20 cellular contexts compared by ENCODE assay signal in genomic region chr5:139076117-139076516, GRCh38.
DNase-seq lines count a peak whose midpoint lies in the region; ATAC-seq, FAIRE-seq and TF ChIP-seq lines count a peak whose summit lies in the region.
"Had no signal": no experiment of that assay in that cellular context is flagged by ENCODE, and none has a peak within 500 bp of the region (broad histone marks: within the 10 kb centered on the region; RNA-seq: fewer than 3 reads in every experiment).

No MANE protein-coding gene starts in this region.

- H3K4me2 ChIP-seq in HepG2 (ENCODE audit: low read depth, low read length) (no peak overlapping the region), SK-N-SH (no peak overlapping the region)
- H3K4me2 ChIP-seq: PC-9 had no signal

- no peaks in the 10 kb centered on the region for H3K27me3 ChIP-seq in liver (ENCODE audit: control insufficient read depth in 4 of 4, insufficient read depth in 4 of 4, low read length in 3 of 4)
- no peaks in the 10 kb centered on the region for H3K27me3 ChIP-seq in HepG2 (ENCODE audit: control insufficient read depth in 1 of 2, insufficient read depth in 2 of 2, low read length in 2 of 2)
- H3K27me3 ChIP-seq in right lobe of liver = no peaks in the 10 kb centered on the region
- H3K27me3 ChIP-seq in tibial nerve = no peaks in the 10 kb centered on the region
- no peaks in the 10 kb centered on the region for H3K27me3 ChIP-seq in SK-N-SH (ENCODE audit: insufficient read depth)
- H3K27me3 ChIP-seq: MG63, SJSA1 had no signal

- no peak overlapping the region for H3K4me3 Mint-ChIP-seq in activated CD4-positive, alpha-beta memory T cell treated with anti-CD3 and anti-CD28 coated beads for 36 hours
- H3K4me3 Mint-ChIP-seq: CD4-positive, CD25-positive, alpha-beta regulatory T cell had no signal

- H3K79me2 ChIP-seq in HepG2 (ENCODE audit: insufficient read depth, low read length) (no peaks in the 10 kb centered on the region), SK-N-SH (ENCODE audit: insufficient read depth) (no peaks in the 10 kb centered on the region; the same call in 1 of the 2 replicates)

- peaks cover 0 to 13% (median 10%) of the 10 kb centered on the region in 4 donors for H3K4me1 ChIP-seq in liver (ENCODE audit: control insufficient read depth in 4 of 4, insufficient read depth in 4 of 4, low read length in 3 of 4)
- peaks cover 51% of the 10 kb centered on the region for H3K4me1 ChIP-seq in HepG2 (ENCODE audit: insufficient read depth, low read length)
- H3K4me1 ChIP-seq in right lobe of liver = peaks cover 0 to 32% (median 5%) of the 10 kb centered on the region in 4 donors
- H3K4me1 ChIP-seq in tibial nerve = peaks cover 0 to 60% (median 22%) of the 10 kb centered on the region in 4 donors
- H3K4me1 ChIP-seq in SK-N-SH (ENCODE audit: control insufficient read depth in 1 of 2, insufficient read depth in 2 of 2, low read depth in 1 of 2, low read length in 1 of 2) = no peaks in the 10 kb centered on the region
- H3K4me1 ChIP-seq: SJSA1 had no signal

- H3K27ac ChIP-seq in liver (ENCODE audit: low read depth in 1 of 2, low read length in 2 of 2) (peak overlapping the region; percentile 68 to 85), HepG2 (ENCODE audit: extremely low read length, insufficient read depth, low read length) (no peak overlapping the region), right lobe of liver (peak overlapping the region in 2 of 3 donors; percentile 43 to 62), tibial nerve (peak overlapping the region in 3 of 4 donors; percentile 5 to 83 (median 81)), SK-N-SH (ENCODE audit: low read depth in 2 of 2, low read length in 1 of 2) (no peak overlapping the region)
- H3K27ac ChIP-seq: PC-9, SJSA1 had no signal

- no peaks in the 10 kb centered on the region for H4K20me1 ChIP-seq in HepG2 (ENCODE audit: insufficient read depth, low read length)
- no peaks in the 10 kb centered on the region for H4K20me1 ChIP-seq in SK-N-SH (ENCODE audit: insufficient read depth)

- FAIRE-seq in HepG2 (lab: Jason Lieb, UNC) = no peak
- FAIRE-seq: GM19239 had no signal

- TF ChIP-seq RAD21 in liver (IDR thresholded peaks at IDR 0.05) (no peak), HepG2 (CRISPR knock-in tag; IDR thresholded peaks at IDR 0.05) (no peak), SK-N-SH (IDR thresholded peaks at IDR 0.05; ENCODE audit: low read length) (no peak)

- no peaks in the 10 kb centered on the region for H3K27me3 Mint-ChIP-seq in activated CD4-positive, alpha-beta memory T cell treated with anti-CD3 and anti-CD28 coated beads for 36 hours
- H3K27me3 Mint-ChIP-seq: CD4-positive, CD25-positive, alpha-beta regulatory T cell had no signal

- BruUV-seq in HepG2 (replicated peaks; lab: Mats Ljungman, UMichigan) = no TSS peak

- CTCF ChIA-PET in HepG2 (lab: Yijun Ruan, JAX; ENCODE audit: low intra/inter-chr PET ratio, low total read pairs) = no interaction called here
- CTCF ChIA-PET in SK-N-SH (lab: Yijun Ruan, JAX) = no interaction called here
- CTCF ChIA-PET in activated CD4-positive, alpha-beta memory T cell treated with anti-CD3 and anti-CD28 coated beads for 36 hours (lab: Charles Lee) = no interaction called here

- no peaks in the 10 kb centered on the region for H3K9me3 Mint-ChIP-seq in activated CD4-positive, alpha-beta memory T cell treated with anti-CD3 and anti-CD28 coated beads for 36 hours

- TF ChIP-seq POLR2A in HepG2 (IDR thresholded peaks at IDR 0.05; ENCODE audit: insufficient read depth in 1 of 2, low read depth in 2 of 2, low read length in 2 of 2) (no peak), right lobe of liver (IDR thresholded peaks at IDR 0.05) (no peak), tibial nerve (IDR thresholded peaks at IDR 0.05) (no peak)

- intact Hi-C loops in HepG2 (cut with micrococcal nuclease; ENCODE audit: unreplicated experiment) (no loop called here), right lobe of liver (cut with DNase I) (no loop called here)
- intact Hi-C loops in activated CD4-positive, alpha-beta memory T cell treated with anti-CD3 and anti-CD28 coated beads for 36 hours (cut with micrococcal nuclease) = no loop called here

- in situ Hi-C loops in HepG2 (cut with HindIII; ENCODE audit: extremely low pct_ligation_motif_present, low pct_unique_long_range_greater_than_20kb) = no loop called here

- no peak for TF ChIP-seq CTCF in liver (IDR thresholded peaks at IDR 0.05; ENCODE audit: low read depth, low read length, missing input control)
- TF ChIP-seq CTCF in HepG2 (CRISPR knock-in tag; IDR thresholded peaks at IDR 0.05) = no peak
- no peak for TF ChIP-seq CTCF in right lobe of liver (IDR thresholded peaks at IDR 0.05)
- no peak for TF ChIP-seq CTCF in tibial nerve (IDR thresholded peaks at IDR 0.05)
- no peak for TF ChIP-seq CTCF in SK-N-SH (IDR thresholded peaks at IDR 0.05)

- DNase-seq in HepG2 (ENCODE audit: low spot score) (no peak), right lobe of liver (no peak), tibial nerve (ENCODE audit: low spot score in 2 of 2) (no peak), SK-N-SH (no peak)
- no peak for DNase-seq in stimulated activated CD4-positive, alpha-beta T cell treated with anti-CD3 and anti-CD28 coated beads, Interleukin-4, amount 100 ng/mL, for 24 hours
- DNase-seq in activated CD4-positive, alpha-beta memory T cell treated with anti-CD3 and anti-CD28 coated beads for 36 hours = no peak
- DNase-seq: CD4-positive, CD25-positive, alpha-beta regulatory T cell; DMS153; KBM-7; NCI-H2029; NCI-H446 treated with DMSO at 0.1 percent for 48 hours; NCI-H526; NCI-H82; NK-92 treated with Interleukin-12 subunit alpha and Interleukin-12 subunit beta, amount 100 ng/mL, for 24 hours; PC-9 had no signal

- H3K9me2 ChIP-seq in SK-N-SH = no peaks in the 10 kb centered on the region

- H3F3A ChIP-seq in SK-N-SH (replicated peaks; ENCODE audit: insufficient read depth) = no peaks in the 10 kb centered on the region

- 97% methylated on average over 1 of the region's 1 CpG for WGBS in liver
- 97% methylated on average over 1 of the region's 1 CpG for WGBS in HepG2 (ENCODE audit: low lambda C conversion rate)
- WGBS in right lobe of liver (ENCODE audit: insufficient coverage, low coverage, low lambda C conversion rate, missing lambda C conversion rate) = 100% methylated on average over 1 of the region's 1 CpG
- 88 to 95% methylated on average over 1 of the region's 1 CpG for WGBS in tibial nerve, 2 donors
- 100% methylated on average over 1 of the region's 1 CpG for WGBS in SK-N-SH (ENCODE audit: low lambda C conversion rate)

- no peaks in the 10 kb centered on the region for H3K36me3 Mint-ChIP-seq in activated CD4-positive, alpha-beta memory T cell treated with anti-CD3 and anti-CD28 coated beads for 36 hours
- H3K36me3 Mint-ChIP-seq: CD4-positive, CD25-positive, alpha-beta regulatory T cell had no signal

- H3K9me3 ChIP-seq in liver (ENCODE audit: control insufficient read depth in 4 of 4, low read length in 3 of 4) (no peaks in the 10 kb centered on the region), HepG2 (ENCODE audit: low read length) (no peaks in the 10 kb centered on the region), right lobe of liver (no peaks in the 10 kb centered on the region), tibial nerve (no peaks in the 10 kb centered on the region), SK-N-SH (no peaks in the 10 kb centered on the region)
- H3K9me3 ChIP-seq: MG63, SJSA1 had no signal

- H3K9ac ChIP-seq in liver (ENCODE audit: low read depth in 1 of 2, low read length in 2 of 2) = no peak overlapping the region
- no peak overlapping the region for H3K9ac ChIP-seq in HepG2 (ENCODE audit: insufficient read depth, low read depth, low read length)
- H3K9ac ChIP-seq in SK-N-SH = no peak overlapping the region

- H3K4me3 ChIP-seq in liver (ENCODE audit: low read depth in 1 of 3, low read length in 3 of 3) = no peak overlapping the region
- H3K4me3 ChIP-seq in HepG2 (replicated peaks in 1 of 3; ENCODE audit: insufficient read depth in 1 of 3, low read depth in 2 of 3, low read length in 3 of 3) = no peak overlapping the region
- no peak overlapping the region for H3K4me3 ChIP-seq in right lobe of liver
- H3K4me3 ChIP-seq in tibial nerve = no peak overlapping the region
- no peak overlapping the region for H3K4me3 ChIP-seq in SK-N-SH (ENCODE audit: low read depth in 2 of 2, low read length in 1 of 2)
- H3K4me3 ChIP-seq: MG63, PC-9, SJSA1 had no signal

- peaks cover 7% of the 10 kb centered on the region for H3K4me1 Mint-ChIP-seq in activated CD4-positive, alpha-beta memory T cell treated with anti-CD3 and anti-CD28 coated beads for 36 hours (ENCODE audit: low read depth)

- H3K36me3 ChIP-seq in liver (ENCODE audit: control insufficient read depth in 4 of 4, insufficient read depth in 3 of 4, low read depth in 1 of 4, low read length in 3 of 4) (no peaks in the 10 kb centered on the region), HepG2 (replicated peaks in 1 of 2; ENCODE audit: control insufficient read depth in 1 of 2, insufficient read depth in 2 of 2, low read length in 2 of 2) (no peaks in the 10 kb centered on the region), right lobe of liver (no peaks in the 10 kb centered on the region), tibial nerve (no peaks in the 10 kb centered on the region), SK-N-SH (replicated peaks in 1 of 2; ENCODE audit: control insufficient read depth in 1 of 2, insufficient read depth in 2 of 2, low read length in 1 of 2) (no peaks in the 10 kb centered on the region)
- H3K36me3 ChIP-seq: MG63, SJSA1 had no signal

- TF ChIP-seq EP300 in HepG2 (IDR thresholded peaks at IDR 0.05; ENCODE audit: low read depth in 2 of 2, low read length in 2 of 2) = no peak
- TF ChIP-seq EP300 in HepG2 (CRISPR knock-in tag; IDR thresholded peaks at IDR 0.05; ENCODE audit: borderline replicate concordance) = no peak
- no peak for TF ChIP-seq EP300 in tibial nerve (IDR thresholded peaks at IDR 0.05)
- TF ChIP-seq EP300 in SK-N-SH (IDR thresholded peaks at IDR 0.05; ENCODE audit: borderline replicate concordance in 1 of 2, low read depth in 1 of 2, low read length in 1 of 2) = no peak

- no peak overlapping the region for H3K27ac Mint-ChIP-seq in activated CD4-positive, alpha-beta memory T cell treated with anti-CD3 and anti-CD28 coated beads for 36 hours
- H3K27ac Mint-ChIP-seq: CD4-positive, CD25-positive, alpha-beta regulatory T cell had no signal

- POLR2A ChIA-PET in HepG2 (lab: Yijun Ruan, JAX) = no interaction called here
- POLR2A ChIA-PET in SK-N-SH (lab: Yijun Ruan, JAX) = no interaction called here
- POLR2A ChIA-PET in activated CD4-positive, alpha-beta memory T cell treated with anti-CD3 and anti-CD28 coated beads for 36 hours (lab: Charles Lee) = no interaction called here

- ATAC-seq in HepG2 (no peak), right lobe of liver (no peak)
- ATAC-seq: HCT116 had no signal

- H2AFZ ChIP-seq in HepG2 (ENCODE audit: low read length) = no peak overlapping the region
- H2AFZ ChIP-seq in SK-N-SH (ENCODE audit: low read depth) = no peak overlapping the region
- H2AFZ ChIP-seq: PC-9 had no signal

Comparison
In these comparisons a context has a peak if more than half of its experiments do, and no peak if none do; other contexts are left out.
1. H3K27ac ChIP-seq: peak in liver (2 of 2), right lobe of liver (2 of 3) and tibial nerve (3 of 4); none in HepG2 (single experiment) and SK-N-SH (0 of 2).